ENCODE assay signal across 11 cellular contexts in genomic region chr2:161658259-161658658, GRCh38. TPM values are rescaled to one million over a fixed set of nuclear protein-coding genes. Genes with fewer than 3 reads are reported as not detected.
"Had no signal": no experiment of that assay in that cellular context is flagged by ENCODE, and none has a peak within 500 bp of the region (broad histone marks: within the 10 kb centered on the region; RNA-seq: fewer than 3 reads in every experiment).

No MANE protein-coding gene starts in this region.

- H3K4me3 ChIP-seq: K562 had no signal

- FAIRE-seq: HTR-8/SVneo, K562 had no signal

- H3K27ac Mint-ChIP-seq: IgD-negative memory B cell had no signal

- H3K4me1 Mint-ChIP-seq: IgD-negative memory B cell had no signal

- H3K4me3 Mint-ChIP-seq: IgD-negative memory B cell had no signal

- H3K36me3 Mint-ChIP-seq: IgD-negative memory B cell had no signal

- H3K27me3 Mint-ChIP-seq: IgD-negative memory B cell had no signal

- H3K27ac ChIP-seq: HL-60, KMS-11 had no signal

- DNase-seq: Karpas-422, Kasumi-1, KBM-7, KG1 had no signal

- H3K4me2 ChIP-seq: KMS-11 had no signal

- H3K9ac ChIP-seq: KMS-11 had no signal

- ATAC-seq: K562 had no signal

RNA-seq across cellular contexts. Expression of gene SLC4A10, which starts 34.0 kb away (rescaled TPM):
- total RNA-seq: HT-29, HT1080, K562 had no signal
- polyA plus RNA-seq: K562 had no signal
